8 cellular contexts compared by ENCODE assay signal in the genomic region with DNA sequence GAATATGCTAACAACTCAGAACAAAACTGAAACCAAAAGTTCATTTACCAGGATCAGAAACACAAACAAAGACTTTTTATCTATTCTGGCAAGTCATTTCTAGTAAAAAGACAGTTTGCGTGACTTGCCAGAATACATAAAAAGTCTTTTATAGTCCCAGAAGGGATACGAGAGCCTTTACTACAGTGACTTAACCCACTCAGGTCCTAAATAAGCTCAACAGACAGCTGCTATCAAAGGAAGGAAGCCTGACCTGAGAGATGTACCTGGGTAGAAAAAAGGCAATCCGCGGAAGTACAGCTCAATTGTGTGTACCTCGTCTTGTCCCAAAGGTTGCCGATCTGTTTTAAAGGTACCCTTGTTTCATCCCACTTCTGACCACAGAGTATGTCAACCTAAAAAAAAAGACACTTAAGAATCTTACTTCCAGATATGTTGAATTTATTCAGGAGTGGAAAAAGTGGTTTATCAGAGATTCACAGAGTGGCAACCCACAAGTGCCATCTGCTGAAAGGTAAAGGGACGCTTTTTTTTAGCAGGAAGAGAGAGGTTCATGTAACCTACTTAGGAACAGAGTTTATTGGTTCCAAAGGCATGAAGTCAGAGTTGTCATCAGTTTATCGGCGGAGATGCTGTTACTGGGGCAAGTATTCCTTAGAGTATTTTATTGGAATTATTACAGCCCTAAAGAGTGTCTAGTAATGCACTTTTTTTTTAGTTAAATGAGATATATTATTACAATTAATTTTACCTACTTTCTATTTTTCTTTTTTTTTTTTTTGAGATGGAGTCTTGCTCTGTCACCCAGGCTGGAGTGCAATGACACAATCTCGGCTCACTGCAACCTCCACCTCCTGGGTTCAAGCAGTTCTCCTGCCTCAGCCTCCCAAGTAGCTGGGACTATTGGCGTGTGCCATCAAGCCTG.
A peak's percentile ranks its signal among the peaks of the same experiment; 100 is the strongest.
DNase-seq lines count a peak whose midpoint lies in the region; ATAC-seq and TF ChIP-seq lines count a peak whose summit lies in the region.

No MANE protein-coding gene starts in this region.

- no peaks in the 10 kb centered on the region for H3K27me3 ChIP-seq in CD8-positive, alpha-beta T cell (ENCODE audit: insufficient read depth, low read length)

- H3K4me3 ChIP-seq in CD8-positive, alpha-beta T cell (ENCODE audit: low read depth, low read length): peak overlapping the region; percentile 40

- H3K9me3 ChIP-seq in CD8-positive, alpha-beta T cell (ENCODE audit: low read length): no peaks in the 10 kb centered on the region

- POLR2A ChIA-PET in CD8-positive, alpha-beta T cell (lab: Charles Lee): no interaction called here

- peak overlapping the region; percentile 82 for H3K4me3 Mint-ChIP-seq in CD8-positive, alpha-beta T cell

- H3K4me1 Mint-ChIP-seq in CD8-positive, alpha-beta T cell (ENCODE audit: low read depth): peaks cover 15% of the 10 kb centered on the region

- no peaks in the 10 kb centered on the region for H3K36me3 Mint-ChIP-seq in CD8-positive, alpha-beta T cell

- peak; percentile 73 for ATAC-seq in CD8-positive, alpha-beta T cell
- peak; percentile 48 for ATAC-seq in GM21423 (IDR thresholded peaks at IDR 0.05; ENCODE audit: unreplicated experiment)
- ATAC-seq in left colon: peak; percentile 72
- ATAC-seq in GM19455 (IDR thresholded peaks at IDR 0.05; ENCODE audit: unreplicated experiment): no peak

- H3K27me3 Mint-ChIP-seq in CD8-positive, alpha-beta T cell (ENCODE audit: low read depth): no peaks in the 10 kb centered on the region

- H3K27ac Mint-ChIP-seq in CD8-positive, alpha-beta T cell: peak overlapping the region; percentile 84

- intact Hi-C loops in CD8-positive, alpha-beta T cell (cut with DNase I, micrococcal nuclease): loop anchor here (1.0 to 10.0 kb wide), 4 partner anchors 13 to 392 kb away; partner anchors contain the start of genes MIPEP (in 1 of the 2) and TNFRSF19 (in 1 of the 2)
- intact Hi-C loops in left colon (cut with DNase I, micrococcal nuclease): no loop called here

- peaks cover 8% of the 10 kb centered on the region for H3K4me1 ChIP-seq in CD8-positive, alpha-beta T cell (ENCODE audit: insufficient read depth, low read length)

- TF ChIP-seq CTCF in CD8-positive, alpha-beta T cell (IDR thresholded peaks at IDR 0.05): no peak

- no peaks in the 10 kb centered on the region for H3K36me3 ChIP-seq in CD8-positive, alpha-beta T cell (ENCODE audit: insufficient read depth, low read length)

- CTCF ChIA-PET in CD8-positive, alpha-beta T cell (lab: Charles Lee): no interaction called here

- no peaks in the 10 kb centered on the region for H3K9me3 Mint-ChIP-seq in CD8-positive, alpha-beta T cell

- H3K27ac ChIP-seq in CD8-positive, alpha-beta T cell (ENCODE audit: low read depth, low read length): peak overlapping the region; percentile 38

- peak in 1 of 7 experiments; percentile 23 for DNase-seq in CD8-positive, alpha-beta T cell
- DNase-seq in OCI-M1 (lab: John Stamatoyannopoulos, UW) (peak; percentile 47), left colon (no peak), DMS153 treated with DMSO at 0.1 percent for 48 hours (lab: John Stamatoyannopoulos, UW; ENCODE audit: unreplicated experiment) (no peak), NCI-H2196 treated with DMSO at 0.1 percent for 48 hours (lab: John Stamatoyannopoulos, UW; ENCODE audit: unreplicated experiment) (no peak), NCI-H524 (lab: John Stamatoyannopoulos, UW) (no peak)

Comparison
In these comparisons a context has a peak if more than half of its experiments do, and no peak if none do; other contexts are left out.
1. intact Hi-C loops: an anchor here in CD8-positive, alpha-beta T cell (1.0 to 10.0 kb wide); none called in left colon.